ENCODE assay signal across 8 cellular contexts in genomic region chr10:42638821-42639270, GRCh38. TPM values are rescaled to one million over a fixed set of nuclear protein-coding genes. Genes with fewer than 3 reads are reported as not detected.
A peak's percentile ranks its signal among the peaks of the same experiment; 100 is the strongest.
DNase-seq lines count a peak whose midpoint lies in the region; ATAC-seq and TF ChIP-seq lines count a peak whose summit lies in the region.

No MANE protein-coding gene starts in this region.

- H3K4me3 ChIP-seq in GM08714 (ENCODE audit: low read length) (peak overlapping the region; percentile 85), esophagus muscularis mucosa (peak overlapping the region; percentile 75 to 98 (median 80)), psoas muscle (peak overlapping the region; percentile 93)

- TF ChIP-seq CTCF in esophagus muscularis mucosa (IDR thresholded peaks at IDR 0.05) (no peak), psoas muscle (IDR thresholded peaks at IDR 0.05) (no peak)

- H3K36me3 Mint-ChIP-seq in T-helper 1 cell treated with Interleukin-12 subunit alpha and Interleukin-12 subunit beta and Interleukin-4 antibody, amounts not matched to agents 30 μg/mL and 1 μg/mL, for 36 hours (ENCODE audit: low read depth): peaks cover 8% of the 10 kb centered on the region

- H3K9me3 Mint-ChIP-seq in T-helper 1 cell treated with Interleukin-12 subunit alpha and Interleukin-12 subunit beta and Interleukin-4 antibody, amounts not matched to agents 30 μg/mL and 1 μg/mL, for 36 hours: no peaks in the 10 kb centered on the region

- H3K9me3 ChIP-seq in esophagus muscularis mucosa (no peaks in the 10 kb centered on the region), psoas muscle (no peaks in the 10 kb centered on the region)

- peaks cover 15% of the 10 kb centered on the region for H3K4me1 Mint-ChIP-seq in T-helper 1 cell treated with Interleukin-12 subunit alpha and Interleukin-12 subunit beta and Interleukin-4 antibody, amounts not matched to agents 30 μg/mL and 1 μg/mL, for 36 hours (ENCODE audit: low read depth)

- H3K27me3 ChIP-seq in esophagus muscularis mucosa (no peaks in the 10 kb centered on the region), psoas muscle (ENCODE audit: insufficient read depth in 3 of 3, low read length in 2 of 3) (no peaks in the 10 kb centered on the region)

- ATAC-seq in psoas muscle: no peak

- intact Hi-C loops in esophagus muscularis mucosa (cut with DNase I) (loop anchor here (5.0 to 10.0 kb wide), 3 partner anchors 87 to 466 kb away; partner anchors contain the start of gene BMS1), psoas muscle (cut with DNase I) (loop anchor here (5.0 kb wide), 2 partner anchors 87 to 143 kb away; partner anchors contain the start of gene BMS1 (in 1 of the 2))

- H3K4me1 ChIP-seq in esophagus muscularis mucosa (peaks cover 0 to 20% (median 10%) of the 10 kb centered on the region in 4 donors), psoas muscle (peaks cover 9% of the 10 kb centered on the region)

- no peaks in the 10 kb centered on the region for H3K36me3 ChIP-seq in esophagus muscularis mucosa
- H3K36me3 ChIP-seq in psoas muscle (ENCODE audit: insufficient read depth in 1 of 2, low read depth in 1 of 2): no peaks in the 10 kb centered on the region

- peak overlapping the region; percentile 92 for H3K4me3 Mint-ChIP-seq in T-helper 1 cell treated with Interleukin-12 subunit alpha and Interleukin-12 subunit beta and Interleukin-4 antibody, amounts not matched to agents 30 μg/mL and 1 μg/mL, for 36 hours

- no peak for TF ChIP-seq POLR2A in esophagus muscularis mucosa (IDR thresholded peaks at IDR 0.05; ENCODE audit: low read depth)

- no peak for TF ChIP-seq EP300 in esophagus muscularis mucosa (IDR thresholded peaks at IDR 0.05)

- DNase-seq in esophagus muscularis mucosa (ENCODE audit: extremely low spot score): no peak
- no peak for DNase-seq in psoas muscle
- DNase-seq in RKO (ENCODE audit: low spot score): no peak
- no peak for DNase-seq in COLO829 (ENCODE audit: low spot score)
- no peak for DNase-seq in activated effector memory CD4-positive, alpha-beta T cell treated with Interleukin-2 at 50 U/mL for 16 hours
- DNase-seq in NCI-H226: no peak

- peak overlapping the region; percentile 91 to 96 (median 94) for H3K27ac ChIP-seq in esophagus muscularis mucosa (replicated peaks in 1 of 4)
- H3K27ac ChIP-seq in psoas muscle: peak overlapping the region; percentile 89

- H3K27me3 Mint-ChIP-seq in T-helper 1 cell treated with Interleukin-12 subunit alpha and Interleukin-12 subunit beta and Interleukin-4 antibody, amounts not matched to agents 30 μg/mL and 1 μg/mL, for 36 hours (ENCODE audit: low read depth): no peaks in the 10 kb centered on the region

- peak overlapping the region; percentile 95 for H3K27ac Mint-ChIP-seq in T-helper 1 cell treated with Interleukin-12 subunit alpha and Interleukin-12 subunit beta and Interleukin-4 antibody, amounts not matched to agents 30 μg/mL and 1 μg/mL, for 36 hours

- WGBS in esophagus muscularis mucosa: 0% methylated on average over 6 of the region's 6 CpGs
- WGBS in psoas muscle, 3 donors: 1% methylated on average over 6 of the region's 6 CpGs

RNA-seq across cellular contexts. Expression of gene ZNF33B, which starts 0.5 kb away (rescaled TPM):
- total RNA-seq in esophagus muscularis mucosa (10 to 100 TPM; 10.8 to 18.4 (median 15.9) TPM), psoas muscle (10 to 100 TPM in 1 of 4 donors, 1 to 10 TPM in 3; 5.1 to 10.6 (median 6.6) TPM)
- 1 to 10 TPM; 2.2 to 4.6 (median 2.6) TPM for polyA plus RNA-seq in psoas muscle
